In genomic region chr1:28887835-28888682, GRCh38 we compare ENCODE assay signal across 1 cellular context.
TF ChIP-seq lines count a peak whose summit lies in the region.

No MANE protein-coding gene starts in this region.

TF ChIP-seq in HEK293, 187 proteins besides CTCF, POLR2A, EP300 and RAD21 (continued from another document):
- TF ChIP-seq ZBTB7A (tag by site-specific recombination; IDR thresholded peaks at IDR 0.05; ENCODE audit: low read depth), result peak; percentile 75; the same call in 1 of the 2 replicates
- TF ChIP-seq ZNF394 (tag by site-specific recombination; IDR thresholded peaks at IDR 0.05; ENCODE audit: borderline replicate concordance), result no peak
- no peak for TF ChIP-seq ZNF529 (tag by site-specific recombination; IDR thresholded peaks at IDR 0.05; ENCODE audit: insufficient replicate concordance)
- 0 out of 2 replicates have a peak, but pooled peaks have one; percentile 8 for TF ChIP-seq ZNF629 (tag by site-specific recombination; IDR thresholded peaks at IDR 0.05)
- no peak for TF ChIP-seq PRDM4 (tag by site-specific recombination; IDR thresholded peaks at IDR 0.05)
- peak; percentile 45; the same call in 1 of the 2 replicates for TF ChIP-seq GLIS1 (tag by site-specific recombination; IDR thresholded peaks at IDR 0.05)
- no peak for TF ChIP-seq ZNF623 (tag by site-specific recombination; IDR thresholded peaks at IDR 0.05)
- TF ChIP-seq ZBTB20 (tag by site-specific recombination; IDR thresholded peaks at IDR 0.05), result peak; percentile 74; the same call in 1 of the 2 replicates
- no peak for TF ChIP-seq ZNF645 (tag by site-specific recombination; IDR thresholded peaks at IDR 0.05)
- TF ChIP-seq ZNF239 (tag by site-specific recombination; IDR thresholded peaks at IDR 0.05), result no peak
- no peak for TF ChIP-seq ZNF114 (tag by site-specific recombination; IDR thresholded peaks at IDR 0.05)
- no peak for TF ChIP-seq KLF8 (tag by site-specific recombination; IDR thresholded peaks at IDR 0.05)
- TF ChIP-seq PATZ1 (tag by site-specific recombination; IDR thresholded peaks at IDR 0.05), result 0 out of 2 replicates have a peak, but pooled peaks have one; percentile 62
- peak; percentile 90 for TF ChIP-seq ZBTB48 (tag by site-specific recombination; IDR thresholded peaks at IDR 0.05)
- TF ChIP-seq ZNF548 (tag by site-specific recombination; IDR thresholded peaks at IDR 0.05), result no peak
- peak; percentile 55; the same call in 1 of the 2 replicates for TF ChIP-seq ZBTB17 (tag by site-specific recombination; IDR thresholded peaks at IDR 0.05)
- TF ChIP-seq ZNF274 (IDR thresholded peaks at IDR 0.05; ENCODE audit: low read length), result no peak
- no peak for TF ChIP-seq ZNF274 (tag by site-specific recombination; IDR thresholded peaks at IDR 0.05; ENCODE audit: borderline replicate concordance)
- no peak for TF ChIP-seq GFI1B (tag by site-specific recombination; IDR thresholded peaks at IDR 0.05)
- TF ChIP-seq ZNF558 (tag by site-specific recombination; IDR thresholded peaks at IDR 0.05), result no peak
- TF ChIP-seq TCF7L2 (IDR thresholded peaks at IDR 0.05; ENCODE audit: borderline replicate concordance, low read depth, low read length), result no peak
- TF ChIP-seq HIC1 (tag by site-specific recombination; IDR thresholded peaks at IDR 0.05), result no peak
- no peak for TF ChIP-seq INSM2 (tag by site-specific recombination; IDR thresholded peaks at IDR 0.05)
- TF ChIP-seq ZNF449 (tag by site-specific recombination; IDR thresholded peaks at IDR 0.05), result no peak
- no peak for TF ChIP-seq ZNF670 (tag by site-specific recombination; IDR thresholded peaks at IDR 0.05; ENCODE audit: low read depth)
- TF ChIP-seq ZBTB26 (tag by site-specific recombination; optimal IDR thresholded peaks at IDR 0.05), result peak; percentile 23
- TF ChIP-seq ZSCAN16 (tag by site-specific recombination; IDR thresholded peaks at IDR 0.05), result no peak
- peak; percentile 44 for TF ChIP-seq ZNF76 (tag by site-specific recombination; IDR thresholded peaks at IDR 0.05; ENCODE audit: borderline replicate concordance, low read depth)
- TF ChIP-seq ZNF621 (tag by site-specific recombination; IDR thresholded peaks at IDR 0.05), result no peak
- no peak for TF ChIP-seq ZNF544 (tag by site-specific recombination; IDR thresholded peaks at IDR 0.05)
- TF ChIP-seq PBX3 (CRISPR knock-in tag; IDR thresholded peaks at IDR 0.05), result no peak
- peak; percentile 95 for TF ChIP-seq SP3 (tag by site-specific recombination; IDR thresholded peaks at IDR 0.05)
- peak; percentile 21; the same call in 1 of the 2 replicates for TF ChIP-seq WT1 (tag by site-specific recombination; IDR thresholded peaks at IDR 0.05)
- TF ChIP-seq ZNF600 (tag by site-specific recombination; IDR thresholded peaks at IDR 0.05), result peak; percentile 64
- TF ChIP-seq ZNF280C (tag by site-specific recombination; IDR thresholded peaks at IDR 0.05), result no peak
- TF ChIP-seq IKZF3 (tag by site-specific recombination; IDR thresholded peaks at IDR 0.05), result peak; percentile 42; the same call in 1 of the 2 replicates
- TF ChIP-seq ZNF266 (tag by site-specific recombination; IDR thresholded peaks at IDR 0.05; ENCODE audit: low read depth), result no peak
